In the genomic region with DNA sequence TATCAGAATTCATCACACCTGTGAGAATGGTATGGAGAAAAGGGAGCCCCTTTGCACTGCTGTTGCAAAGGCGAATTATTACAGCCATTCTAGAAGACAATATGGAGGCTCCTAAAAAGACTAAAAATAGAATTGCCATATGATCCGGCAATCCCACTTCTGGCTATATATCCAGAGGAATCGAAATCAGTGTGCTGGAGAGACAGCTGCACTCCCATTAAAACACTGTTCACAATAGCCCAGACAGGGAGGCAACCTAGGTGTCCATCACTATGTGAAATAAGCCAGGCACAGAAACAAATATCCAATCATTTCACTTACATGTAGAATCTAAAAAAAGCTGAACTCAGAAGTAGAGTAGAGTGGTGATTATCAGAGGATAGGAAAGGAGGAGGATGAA, we compare ENCODE assay signal across 32 cellular contexts. TPM values are rescaled to one million over a fixed set of nuclear protein-coding genes. Genes with fewer than 3 reads are reported as not detected.
"Had no signal": no experiment of that assay in that cellular context is flagged by ENCODE, and none has a peak within 500 bp of the region (broad histone marks: within the 10 kb centered on the region; RNA-seq: fewer than 3 reads in every experiment).

No MANE protein-coding gene starts in this region.

- DNase-seq: hypothalamus; immature natural killer cell; kidney; left colon; left lung; lower lobe of right lung; mammary epithelial cell; mesenchymal stem cell; naive B cell; natural killer cell; nucleus accumbens; pancreas; posterior cingulate gyrus; retina; right cardiac atrium; stimulated activated CD4-positive, alpha-beta T cell treated with anti-CD3 and anti-CD28 coated beads, Interleukin-12 subunit alpha, Interleukin-12 subunit beta, amount 100 ng/mL, for 4 hours; stimulated activated CD4-positive, alpha-beta T cell treated with anti-CD3 and anti-CD28 coated beads, Interleukin-15, amount 100 ng/mL, for 24 hours; stimulated activated CD4-positive, alpha-beta T cell treated with anti-CD3 and anti-CD28 coated beads, Interleukin-2, amount 100 ng/mL, for 24 hours; stimulated activated CD4-positive, alpha-beta T cell treated with anti-CD3 and anti-CD28 coated beads, Interleukin-4, amount 100 ng/mL, for 1 hour; stimulated activated naive B cell treated with anti-CD40 and anti-IgM and Interleukin-4, amounts not matched to agents 10 μg/mL and 1 μg/mL and 100 μg/mL, for 72 hours; stimulated activated naive CD8-positive, alpha-beta T cell treated with anti-CD3 and anti-CD28 coated beads, Interleukin-15, Interleukin-2, amounts not matched to agents 100 U/mL and 50 U/mL, for 24 hours; stomach; testis; thyroid gland; transverse colon; upper lobe of left lung had no signal

- H3K27ac Mint-ChIP-seq: immature natural killer cell; natural killer cell; stimulated activated naive B cell treated with anti-CD40 and anti-IgM and Interleukin-4, amounts not matched to agents 10 μg/mL and 1 μg/mL and 100 μg/mL, for 72 hours had no signal

- H3K9me3 Mint-ChIP-seq: immature natural killer cell, natural killer cell, neural crest cell had no signal

- H3K27me3 Mint-ChIP-seq: stimulated activated naive B cell treated with anti-CD40 and anti-IgM and Interleukin-4, amounts not matched to agents 10 μg/mL and 1 μg/mL and 100 μg/mL, for 72 hours had no signal

- H3K36me3 Mint-ChIP-seq: natural killer cell had no signal

- H3K4me1 Mint-ChIP-seq: immature natural killer cell; neural crest cell; stimulated activated naive B cell treated with anti-CD40 and anti-IgM and Interleukin-4, amounts not matched to agents 10 μg/mL and 1 μg/mL and 100 μg/mL, for 72 hours had no signal

- H3K4me3 Mint-ChIP-seq: immature natural killer cell; naive B cell; natural killer cell; neural crest cell; stimulated activated naive B cell treated with anti-CD40 and anti-IgM and Interleukin-4, amounts not matched to agents 10 μg/mL and 1 μg/mL and 100 μg/mL, for 72 hours had no signal

- ATAC-seq: left colon; left lung; lower lobe of right lung; natural killer cell; right cardiac atrium; sciatic nerve; stimulated activated naive B cell treated with anti-CD40 and anti-IgM and Interleukin-4, amounts not matched to agents 10 μg/mL and 1 μg/mL and 100 μg/mL, for 72 hours; stimulated activated naive CD8-positive, alpha-beta T cell treated with anti-CD3 and anti-CD28 coated beads, Interleukin-15, Interleukin-2, amounts not matched to agents 100 U/mL and 50 U/mL, for 24 hours had no signal

RNA-seq across cellular contexts. Expression of a gene that starts 26.0 kb away (rescaled TPM):
- total RNA-seq: kidney, left colon, left lung, liver, lower lobe of right lung, mammary epithelial cell, mucosa of gallbladder, natural killer cell, neural crest cell, pancreas, right cardiac atrium, sciatic nerve, stomach, thyroid gland, transverse colon, upper lobe of left lung, urinary bladder, vagina had no signal
